In the genomic region with DNA sequence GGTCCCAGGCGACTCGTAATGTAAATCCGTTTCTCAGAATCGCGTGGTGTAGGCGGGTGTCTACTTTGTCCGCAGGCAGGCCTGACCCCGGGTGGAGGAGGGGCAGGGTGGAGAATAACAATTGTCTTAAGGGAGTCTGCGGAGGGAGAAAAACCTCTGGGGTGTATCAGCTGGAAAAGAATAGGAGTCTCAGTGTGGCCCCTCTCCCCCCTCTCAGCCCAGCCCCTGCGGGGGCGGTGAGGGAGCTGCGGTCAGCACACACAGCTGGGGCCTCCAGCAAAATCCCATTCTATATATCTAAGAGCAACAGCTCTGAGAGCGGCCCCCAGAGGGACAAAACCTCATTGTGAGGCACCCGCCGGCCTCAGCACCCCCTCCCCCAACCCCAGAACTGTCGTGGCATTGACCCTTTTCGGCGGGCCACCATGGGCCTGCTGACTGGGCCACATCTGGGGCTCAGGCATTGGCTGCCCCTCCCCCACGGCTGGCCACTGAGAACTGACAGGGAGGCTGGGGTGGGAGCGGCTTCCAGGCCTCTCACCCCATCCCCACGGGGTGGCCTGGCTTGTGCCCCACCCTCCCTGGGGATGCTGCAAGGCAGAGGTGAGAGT, we compare ENCODE assay signal across 19 cellular contexts. TPM values are rescaled to one million over a fixed set of nuclear protein-coding genes. Genes with fewer than 3 reads are reported as not detected.
A peak's percentile ranks its signal among the peaks of the same experiment; 100 is the strongest.
DNase-seq lines count a peak whose midpoint lies in the region.
"Had no signal": no experiment of that assay in that cellular context is flagged by ENCODE, and none has a peak within 500 bp of the region (broad histone marks: within the 10 kb centered on the region; RNA-seq: fewer than 3 reads in every experiment).

No MANE protein-coding gene starts in this region.

- H3K27me3 Mint-ChIP-seq in activated CD4-positive, alpha-beta T cell treated with anti-CD3 and anti-CD28 coated beads, Interleukin-2, amount 10 ng/mL, durations not matched to agents 7 days and 5 days = peaks cover 28% of the 10 kb centered on the region

- H3K4me1 Mint-ChIP-seq in activated CD4-positive, alpha-beta T cell treated with anti-CD3 and anti-CD28 coated beads, Interleukin-2, amount 10 ng/mL, durations not matched to agents 7 days and 5 days = peaks cover 11% of the 10 kb centered on the region

- peak overlapping the region; percentile 95 for H3K27ac ChIP-seq in caudate nucleus (ENCODE audit: low read depth, low read length)
- H3K27ac ChIP-seq: KMS-11, pancreas, RWPE1 had no signal

- no peak overlapping the region for H3K4me3 Mint-ChIP-seq in activated CD4-positive, alpha-beta T cell treated with anti-CD3 and anti-CD28 coated beads, Interleukin-2, amount 10 ng/mL, durations not matched to agents 7 days and 5 days

- no peak overlapping the region for H3K27ac Mint-ChIP-seq in activated CD4-positive, alpha-beta T cell treated with anti-CD3 and anti-CD28 coated beads, Interleukin-2, amount 10 ng/mL, durations not matched to agents 7 days and 5 days
- H3K27ac Mint-ChIP-seq: activated T-helper 2 cell treated with anti-CD3 and anti-CD28 coated beads, Interferon-gamma antibody, Interleukin-2, Interleukin-4, amounts not matched to agents 10 μg/mL and 5 μg/mL and 100 μg/mL, durations not matched to agents 14 hours and 24 hours and 36 hours had no signal

- POLR2A ChIA-PET in activated CD4-positive, alpha-beta T cell treated with anti-CD3 and anti-CD28 coated beads, Interleukin-2, amount 10 ng/mL, durations not matched to agents 7 days and 5 days (lab: Charles Lee) = no interaction called here

- CTCF ChIA-PET in activated CD4-positive, alpha-beta T cell treated with anti-CD3 and anti-CD28 coated beads, Interleukin-2, amount 10 ng/mL, durations not matched to agents 7 days and 5 days (lab: Charles Lee) = interaction anchor here (0.8 to 2.8 kb wide), 4 partner anchors 10 to 65 kb away, joined by 3 to 9 read pairs (median 4); no protein-coding TSS in a partner anchor

- H3K36me3 Mint-ChIP-seq in activated CD4-positive, alpha-beta T cell treated with anti-CD3 and anti-CD28 coated beads, Interleukin-2, amount 10 ng/mL, durations not matched to agents 7 days and 5 days (ENCODE audit: low read depth) = no peaks in the 10 kb centered on the region

- DNase-seq in KBM-7 (peak; percentile 86), caudate nucleus (lab: John Stamatoyannopoulos, UW) (peak in 60 of 61 donors; percentile 14 to 99 (median 91)), medulla oblongata (ENCODE audit: extremely low spot score) (peak; percentile 90), skeletal muscle cell (ENCODE audit: low read depth) (peak; percentile 30), NOMO-1 (lab: John Stamatoyannopoulos, UW; ENCODE audit: unreplicated experiment in 2 of 2) (no peak)
- no peak for DNase-seq in stimulated activated CD4-positive, alpha-beta T cell treated with anti-CD3 and anti-CD28 coated beads, Interleukin-15, amount 100 ng/mL, for 24 hours
- no peak for DNase-seq in activated CD4-positive, alpha-beta T cell treated with anti-CD3 and anti-CD28 coated beads, Interleukin-2, amount 10 ng/mL, durations not matched to agents 7 days and 5 days
- no peak for DNase-seq in activated T-cell treated with anti-CD3 and anti-CD28 coated beads, Interleukin-2, amount 50 U/mL, for 48 hours
- DNase-seq: activated CD4-positive, alpha-beta T cell treated with anti-CD3 and anti-CD28 coated beads, Interleukin-2, amount 50 U/mL, for 4 hours; AML-193; DMS79 treated with DMSO at 0.1 percent for 48 hours; NCI-H146; NCI-H524; pancreas; stimulated activated CD4-positive, alpha-beta T cell treated with anti-CD3 and anti-CD28 coated beads, Interleukin-1b, Interleukin-23, amount 100 ng/mL, for 48 hours; T1000 had no signal

- no peak overlapping the region for H3K4me3 ChIP-seq in skeletal muscle cell (ENCODE audit: low read depth, low read length)
- H3K4me3 ChIP-seq: pancreas had no signal

- H3K9me3 Mint-ChIP-seq in activated CD4-positive, alpha-beta T cell treated with anti-CD3 and anti-CD28 coated beads, Interleukin-2, amount 10 ng/mL, durations not matched to agents 7 days and 5 days = no peaks in the 10 kb centered on the region
- H3K9me3 Mint-ChIP-seq: activated T-helper 2 cell treated with anti-CD3 and anti-CD28 coated beads, Interferon-gamma antibody, Interleukin-2, Interleukin-4, amounts not matched to agents 10 μg/mL and 5 μg/mL and 100 μg/mL, durations not matched to agents 14 hours and 24 hours and 36 hours had no signal

- in situ Hi-C loops in KBM-7 (cut with MboI; ENCODE audit: low pct_unique_long_range_greater_than_20kb, low sequenced_read_pairs) = no loop called here

RNA-seq across cellular contexts. Expression of a gene that starts 2.7 kb away (rescaled TPM):
- total RNA-seq in activated CD4-positive, alpha-beta T cell treated with anti-CD3 and anti-CD28 coated beads, Interleukin-2, amount 10 ng/mL, durations not matched to agents 7 days and 5 days = 1 to 10 TPM; 1.1 to 1.2 TPM

RNA-seq across cellular contexts. Expression of a gene that starts 42.7 kb away (rescaled TPM):
- 100 to 1,000 TPM; 154 to 160 TPM for total RNA-seq in activated CD4-positive, alpha-beta T cell treated with anti-CD3 and anti-CD28 coated beads, Interleukin-2, amount 10 ng/mL, durations not matched to agents 7 days and 5 days

RNA-seq across cellular contexts. Expression of a gene that starts 43.0 kb away (rescaled TPM):
- total RNA-seq in activated CD4-positive, alpha-beta T cell treated with anti-CD3 and anti-CD28 coated beads, Interleukin-2, amount 10 ng/mL, durations not matched to agents 7 days and 5 days = 100 to 1,000 TPM in 1 of 2 experiments, 10 to 100 TPM in 1; 98.6 to 118 TPM

Comparison
In these comparisons a context has a peak if more than half of its experiments do, and no peak if none do; other contexts are left out.
1. DNase-seq: peak in KBM-7 (single experiment), caudate nucleus (60 of 61), medulla oblongata (single experiment) and skeletal muscle cell (single experiment); none in stimulated activated CD4-positive, alpha-beta T cell treated with anti-CD3 and anti-CD28 coated beads, Interleukin-15, amount 100 ng/mL, for 24 hours (single experiment), activated CD4-positive, alpha-beta T cell treated with anti-CD3 and anti-CD28 coated beads, Interleukin-2, amount 10 ng/mL, durations not matched to agents 7 days and 5 days (single experiment), NOMO-1 (0 of 2) and activated T-cell treated with anti-CD3 and anti-CD28 coated beads, Interleukin-2, amount 50 U/mL, for 48 hours (0 of 2).